Comparison of ENCODE assay signal across 17 cellular contexts in genomic region chr11:96317985-96318384, GRCh38.
DNase-seq lines count a peak whose midpoint lies in the region; ATAC-seq and TF ChIP-seq lines count a peak whose summit lies in the region.
"Had no signal": no experiment of that assay in that cellular context is flagged by ENCODE, and none has a peak within 500 bp of the region (broad histone marks: within the 10 kb centered on the region; RNA-seq: fewer than 3 reads in every experiment).

No MANE protein-coding gene starts in this region.

- no peak overlapping the region for H3K4me2 ChIP-seq in parathyroid adenoma (ENCODE audit: low read length)

- no peaks in the 10 kb centered on the region for H3K27me3 Mint-ChIP-seq in central memory CD8-positive, alpha-beta T cell

- peaks cover 10% of the 10 kb centered on the region for H3K79me2 ChIP-seq in parathyroid adenoma

- H3K9me3 ChIP-seq in parathyroid adenoma (ENCODE audit: control insufficient read depth, low read length): no peaks in the 10 kb centered on the region
- H3K9me3 ChIP-seq: right atrium auricular region had no signal

- TF ChIP-seq CTCF in GM12865 (IDR thresholded peaks at IDR 0.05; ENCODE audit: insufficient read depth, low read depth, low read length, missing control alignments) (no peak), parathyroid adenoma (IDR thresholded peaks at IDR 0.05) (no peak)

- peaks cover 4% of the 10 kb centered on the region for H3K36me3 Mint-ChIP-seq in central memory CD8-positive, alpha-beta T cell (ENCODE audit: insufficient read depth)

- no peak overlapping the region for H3K4me3 ChIP-seq in GM12865 (ENCODE audit: low read depth, low read length)
- H3K4me3 ChIP-seq in parathyroid adenoma (ENCODE audit: low read depth, low read length): no peak overlapping the region
- H3K4me3 ChIP-seq: right atrium auricular region had no signal

- peak overlapping the region; percentile 75 for H3K27ac Mint-ChIP-seq in central memory CD8-positive, alpha-beta T cell (ENCODE audit: low read depth)
- H3K27ac Mint-ChIP-seq: nephron progenitor cell had no signal

- peak overlapping the region; percentile 20 for H2AFZ ChIP-seq in parathyroid adenoma

- H3K36me3 ChIP-seq in parathyroid adenoma (ENCODE audit: control insufficient read depth, insufficient read depth, low read length): no peaks in the 10 kb centered on the region
- H3K36me3 ChIP-seq: right atrium auricular region had no signal

- H3K27me3 ChIP-seq in parathyroid adenoma (ENCODE audit: control insufficient read depth, insufficient read depth, low read length): no peaks in the 10 kb centered on the region
- H3K27me3 ChIP-seq: right atrium auricular region had no signal

- H3K27ac ChIP-seq in parathyroid adenoma: no peak overlapping the region

- ATAC-seq in central memory CD8-positive, alpha-beta T cell (replicated peaks; ENCODE audit: extremely low read depth, poor library complexity, severe bottlenecking): peak; percentile 55
- no peak for ATAC-seq in GM18861 (IDR thresholded peaks at IDR 0.05; ENCODE audit: unreplicated experiment)
- ATAC-seq in GM21619 (IDR thresholded peaks at IDR 0.05; ENCODE audit: unreplicated experiment): no peak
- no peak for ATAC-seq in HG03025 (IDR thresholded peaks at IDR 0.05; ENCODE audit: low FRiP score, unreplicated experiment)

- H3K4me1 ChIP-seq in parathyroid adenoma: peaks cover 19% of the 10 kb centered on the region

- DNase-seq in GM12865 (ENCODE audit: low read depth): peak; percentile 17
- peak; percentile 38 for DNase-seq in NCI-H226
- no peak for DNase-seq in central memory CD8-positive, alpha-beta T cell (ENCODE audit: low spot score in 2 of 2)
- no peak for DNase-seq in NCI-H345 treated with DMSO at 0.1 percent for 48 hours (lab: John Stamatoyannopoulos, UW; ENCODE audit: unreplicated experiment)
- DNase-seq: activated CD4-positive, alpha-beta T cell treated with anti-CD3 and anti-CD28 coated beads, Interleukin-2, amount 50 U/mL, for 4 hours; activated naive CD4-positive, alpha-beta T cell treated with anti-CD3 and anti-CD28 coated beads, Interleukin-2, amount 50 U/mL, for 16 hours; central memory CD4-positive, alpha-beta T cell; GOT3; NCI-H1436; NCI-H510A; nephron progenitor cell; stimulated activated CD4-positive, alpha-beta T cell treated with anti-CD3 and anti-CD28 coated beads, Interleukin-2, amount 100 ng/mL, for 48 hours had no signal

- H3K4me3 Mint-ChIP-seq in central memory CD8-positive, alpha-beta T cell: peak overlapping the region; percentile 28
- H3K4me3 Mint-ChIP-seq: nephron progenitor cell had no signal

- H3K9me3 Mint-ChIP-seq in central memory CD8-positive, alpha-beta T cell: no peaks in the 10 kb centered on the region

- H3K4me1 Mint-ChIP-seq in central memory CD8-positive, alpha-beta T cell: peaks cover 72% of the 10 kb centered on the region

- H3K9ac ChIP-seq in parathyroid adenoma: no peak overlapping the region

Comparison
In these comparisons a context has a peak if more than half of its experiments do, and no peak if none do; other contexts are left out.
1. DNase-seq: peak in GM12865 (single experiment) and NCI-H226 (single experiment); none in central memory CD8-positive, alpha-beta T cell (0 of 2) and NCI-H345 treated with DMSO at 0.1 percent for 48 hours (single experiment).